9 cellular contexts compared by ENCODE assay signal in the genomic region with DNA sequence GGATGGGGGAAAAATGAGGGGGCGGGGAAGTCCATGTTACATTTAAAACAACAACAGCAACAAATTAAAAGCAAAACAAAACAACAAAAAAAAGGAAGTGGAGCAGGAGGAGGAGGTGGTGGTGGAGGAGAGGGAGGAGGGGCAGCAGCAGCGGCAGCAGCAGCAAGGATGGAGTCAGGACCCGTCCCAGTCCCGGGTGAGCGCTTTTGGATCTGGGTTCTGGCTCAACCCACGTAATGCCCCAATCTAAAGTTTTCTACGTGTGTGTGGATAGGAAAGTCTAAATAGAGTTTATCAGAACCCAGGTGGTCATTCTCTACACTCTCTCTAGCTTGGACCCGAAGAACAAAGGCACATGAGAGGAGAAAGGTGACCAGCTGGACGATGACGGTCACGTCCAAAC. TPM values are rescaled to one million over a fixed set of nuclear protein-coding genes. Genes with fewer than 3 reads are reported as not detected.
DNase-seq lines count a peak whose midpoint lies in the region; ATAC-seq and TF ChIP-seq lines count a peak whose summit lies in the region.
"Had no signal": no experiment of that assay in that cellular context is flagged by ENCODE, and none has a peak within 500 bp of the region (broad histone marks: within the 10 kb centered on the region; RNA-seq: fewer than 3 reads in every experiment).

No MANE protein-coding gene starts in this region.

- TF ChIP-seq CTCF in PC-3 (conservative IDR thresholded peaks at IDR 0.05; ENCODE audit: low read depth, low read length) = no peak
- TF ChIP-seq CTCF in fibroblast of lung (conservative IDR thresholded peaks at IDR 0.05 in 1 of 2, IDR thresholded peaks at IDR 0.05 in 1 of 2; ENCODE audit: low read depth in 1 of 2, low read length in 2 of 2) = no peak
- TF ChIP-seq CTCF in stomach (IDR thresholded peaks at IDR 0.05) = no peak

- POLR2A ChIA-PET in PC-3 (lab: Charles Lee; ENCODE audit: unreplicated experiment) = interaction anchor here (0.6 to 0.7 kb wide), 4 partner anchors 10 to 1887 kb away, joined by 3 to 7 read pairs (median 3); no protein-coding TSS in a partner anchor

- no peak for ATAC-seq in activated T-cell treated with anti-CD3 and anti-CD28 coated beads, Interleukin-2, amount 50 U/mL, for 72 hours (replicated peaks in 1 of 2)
- ATAC-seq in PC-3 = peak; percentile 5; the same call in 1 of the 2 replicates

- BruUV-seq in PC-3 (replicated peaks; lab: Mats Ljungman, UMichigan) = TSS peak; percentile 93

- no peak for TF ChIP-seq POLR2A in stomach (IDR thresholded peaks at IDR 0.05)

- no peaks in the 10 kb centered on the region for H3F3A ChIP-seq in PC-3 (ENCODE audit: low read length, unreplicated experiment)

- CTCF ChIA-PET in PC-3 (lab: Charles Lee) = interaction anchor here (0.6 to 0.8 kb wide), 2 partner anchors 10 to 96 kb away, joined by 4 to 6 read pairs; no protein-coding TSS in a partner anchor

- H3K4me3 ChIP-seq in PC-3 (ENCODE audit: low read length) = peak overlapping the region; percentile 75
- peak overlapping the region in 2 of 4 experiments; percentile 44 to 75 for H3K4me3 ChIP-seq in fibroblast of lung (replicated peaks in 1 of 4; ENCODE audit: control extremely low read depth in 1 of 4, insufficient read depth in 1 of 4, low read depth in 3 of 4, low read length in 4 of 4)
- H3K4me3 ChIP-seq in stomach = peak overlapping the region; percentile 42 to 63 (median 48)

- intact Hi-C loops in PC-3 (cut with micrococcal nuclease) (loop anchor here (2.0 to 10.0 kb wide), 4 partner anchors 23 to 529 kb away; no protein-coding TSS in a partner anchor), stomach (cut with DNase I; ENCODE audit: low total_unique reads) (loop anchor here (10.0 kb wide), 1 partner anchor 141 kb away; no protein-coding TSS in a partner anchor)

- H3K36me3 ChIP-seq in PC-3 (ENCODE audit: low read depth, low read length) (no peaks in the 10 kb centered on the region), fibroblast of lung (ENCODE audit: control insufficient read depth, insufficient read depth, low read length) (no peaks in the 10 kb centered on the region), stomach (no peaks in the 10 kb centered on the region)

- H3K27ac Mint-ChIP-seq in activated T-cell treated with anti-CD3 and anti-CD28 coated beads, Interleukin-2, amount 50 U/mL, for 72 hours = peak overlapping the region; percentile 41

- peaks cover 0 to 15% of the 10 kb centered on the region in 2 donors for H3K36me3 Mint-ChIP-seq in activated T-cell treated with anti-CD3 and anti-CD28 coated beads, Interleukin-2, amount 50 U/mL, for 72 hours (ENCODE audit: insufficient read depth in 2 of 2)

- no peaks in the 10 kb centered on the region for H3K9me2 ChIP-seq in PC-3 (replicated peaks; ENCODE audit: low read length)

- H3K4me1 Mint-ChIP-seq in activated T-cell treated with anti-CD3 and anti-CD28 coated beads, Interleukin-2, amount 50 U/mL, for 72 hours (ENCODE audit: low read depth) = peaks cover 59% of the 10 kb centered on the region

- H2AFZ ChIP-seq in PC-3 (ENCODE audit: low read length) = peak overlapping the region; percentile 79
- H2AFZ ChIP-seq in fibroblast of lung (ENCODE audit: low read length) = no peak overlapping the region

- H3K9ac ChIP-seq in PC-3 (ENCODE audit: low read length) = peak overlapping the region; percentile 80
- no peak overlapping the region for H3K9ac ChIP-seq in fibroblast of lung (ENCODE audit: insufficient read depth, low read length)

- H3K4me2 ChIP-seq in PC-3 (ENCODE audit: low read length) (peak overlapping the region; percentile 94), fibroblast of lung (ENCODE audit: extremely low read depth, insufficient read depth, low read length) (peak overlapping the region; percentile 35)

- H3K4me1 ChIP-seq in PC-3 (ENCODE audit: insufficient read depth, low read length) = peaks cover 15% of the 10 kb centered on the region
- no peaks in the 10 kb centered on the region for H3K4me1 ChIP-seq in fibroblast of lung (ENCODE audit: control insufficient read depth, extremely low read depth, insufficient read depth, low read length)
- H3K4me1 ChIP-seq in stomach = peaks cover 31 to 60% (median 50%) of the 10 kb centered on the region in 4 donors

- peak overlapping the region; percentile 87 to 94 for H3K4me3 Mint-ChIP-seq in activated T-cell treated with anti-CD3 and anti-CD28 coated beads, Interleukin-2, amount 50 U/mL, for 72 hours

- no peak for DNase-seq in activated T-cell treated with anti-CD3 and anti-CD28 coated beads, Interleukin-2, amount 50 U/mL, for 72 hours
- DNase-seq in activated T-cell treated with anti-CD3 and anti-CD28 coated beads for 4 hours = no peak
- DNase-seq in PC-3 = peak; percentile 4
- peak in 1 of 2 donors; percentile 27 for DNase-seq in fibroblast of lung (ENCODE audit: low read depth in 2 of 2)
- no peak for DNase-seq in stomach
- no peak for DNase-seq in SHP77 (lab: John Stamatoyannopoulos, UW)
- no peak for DNase-seq in DMS153 (lab: John Stamatoyannopoulos, UW)
- DNase-seq in Ammon's horn (ENCODE audit: low spot score) = no peak

- no peaks in the 10 kb centered on the region for H3K27me3 ChIP-seq in PC-3 (ENCODE audit: low read length)
- H3K27me3 ChIP-seq in fibroblast of lung (ENCODE audit: control insufficient read depth, insufficient read depth, low read length) = peaks cover 67% of the 10 kb centered on the region
- H3K27me3 ChIP-seq in stomach = peaks cover 10 to 82% (median 71%) of the 10 kb centered on the region in 3 donors

- H3K79me2 ChIP-seq in PC-3 (ENCODE audit: low read length) = peaks cover 14% of the 10 kb centered on the region
- H3K79me2 ChIP-seq in fibroblast of lung (ENCODE audit: control insufficient read depth, insufficient read depth, low read length) = no peaks in the 10 kb centered on the region

- H3K27ac ChIP-seq in PC-3 (ENCODE audit: low read length) (peak overlapping the region; percentile 76), fibroblast of lung (ENCODE audit: insufficient read depth, low read length) (no peak overlapping the region), stomach (peak overlapping the region; percentile 53 to 80 (median 74))

- peaks cover 78% of the 10 kb centered on the region for H3K27me3 Mint-ChIP-seq in activated T-cell treated with anti-CD3 and anti-CD28 coated beads, Interleukin-2, amount 50 U/mL, for 72 hours (ENCODE audit: low read depth)

- 9 to 20% (median 13%) methylated on average over 11 of the region's 11 CpGs for WGBS in stomach, 5 donors

- H4K20me1 ChIP-seq in PC-3 (ENCODE audit: low read length) = no peaks in the 10 kb centered on the region
- H4K20me1 ChIP-seq in fibroblast of lung (ENCODE audit: control insufficient read depth, extremely low read depth, insufficient read depth, low read length) = no peaks in the 10 kb centered on the region

- no peak for TF ChIP-seq EP300 in stomach (IDR thresholded peaks at IDR 0.05)

- no peaks in the 10 kb centered on the region for H3K9me3 ChIP-seq in PC-3 (ENCODE audit: low read length)
- H3K9me3 ChIP-seq in fibroblast of lung (ENCODE audit: control insufficient read depth, insufficient read depth, low read depth, low read length) = no peaks in the 10 kb centered on the region
- no peaks in the 10 kb centered on the region for H3K9me3 ChIP-seq in stomach

- H3K9me3 Mint-ChIP-seq in activated T-cell treated with anti-CD3 and anti-CD28 coated beads, Interleukin-2, amount 50 U/mL, for 72 hours = no peaks in the 10 kb centered on the region

RNA-seq across cellular contexts. Expression of gene ISL2, which starts 0.7 kb away (rescaled TPM):
- total RNA-seq in activated T-cell treated with anti-CD3 and anti-CD28 coated beads, Interleukin-2, amount 50 U/mL, for 72 hours = under 1 TPM; 0.77 to 0.83 TPM
- total RNA-seq in PC-3 (2014; rRNA removed) = 3.6 and 6.3 TPM in 2 replicates
- 0.17 and 0.26 TPM in 2 replicates for total RNA-seq in fibroblast of lung
- polyA plus RNA-seq in fibroblast of lung = 0.02 and 0.03 TPM in 2 replicates
- polyA plus RNA-seq in fibroblast of lung (2012) = 0.12 TPM in 1 of 2 replicates, not detected in the other
- polyA minus RNA-seq in fibroblast of lung (ENCODE audit: low replicate concordance) = not detected in 2 replicates
- 1 to 10 TPM in 3 of 5 donors, not detected in 2; 1.3 to 4.0 (median 2.3) TPM for total RNA-seq in stomach
- polyA plus RNA-seq in stomach = 1 to 10 TPM in 2 of 3 donors, under 1 TPM in 1; 0.58 to 2.3 (median 2.1) TPM
- polyA plus RNA-seq: urinary bladder had no signal

RNA-seq across cellular contexts. Expression of gene ETFA, which starts 24.6 kb away (rescaled TPM):
- total RNA-seq in activated T-cell treated with anti-CD3 and anti-CD28 coated beads, Interleukin-2, amount 50 U/mL, for 72 hours = 100 to 1,000 TPM; 143 to 158 TPM
- 128 and 160 TPM in 2 replicates for total RNA-seq in PC-3 (2014; rRNA removed)
- 106 and 129 TPM in 2 replicates for total RNA-seq in fibroblast of lung
- 139 and 161 TPM in 2 replicates for polyA plus RNA-seq in fibroblast of lung
- 125 and 126 TPM in 2 replicates for polyA plus RNA-seq in fibroblast of lung (2012)
- 18.1 and 21.2 TPM in 2 replicates for polyA minus RNA-seq in fibroblast of lung (ENCODE audit: low replicate concordance)
- total RNA-seq in stomach = 100 to 1,000 TPM in 3 of 5 donors, 10 to 100 TPM in 2; 68.2 to 304 (median 118) TPM
- polyA plus RNA-seq in stomach = 100 to 1,000 TPM in 2 of 3 donors, 10 to 100 TPM in 1; 79.6 to 157 (median 100) TPM
